Comparison of ENCODE assay signal across 12 cellular contexts in the genomic region with DNA sequence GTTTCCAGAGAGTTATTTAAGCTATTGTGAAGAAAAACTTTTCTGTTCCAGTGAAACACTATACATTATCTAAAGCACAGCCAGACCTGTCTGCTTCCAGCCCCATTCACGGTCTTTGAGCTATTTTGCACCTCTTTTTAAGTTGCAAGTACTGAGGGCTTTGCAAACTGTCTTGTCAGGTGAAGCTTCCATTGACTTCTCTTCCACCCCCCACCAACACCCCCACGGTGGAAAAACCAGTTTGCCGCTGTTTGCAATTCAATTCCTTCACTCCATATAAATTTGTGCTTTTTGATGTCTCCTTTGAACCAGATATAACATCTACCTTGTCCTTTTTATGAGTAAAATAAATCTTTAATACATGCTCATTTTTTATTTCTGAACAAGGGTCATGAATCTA. TPM values are rescaled to one million over a fixed set of nuclear protein-coding genes. Genes with fewer than 3 reads are reported as not detected.
DNase-seq lines count a peak whose midpoint lies in the region; ATAC-seq and TF ChIP-seq lines count a peak whose summit lies in the region.
"Had no signal": no experiment of that assay in that cellular context is flagged by ENCODE, and none has a peak within 500 bp of the region (broad histone marks: within the 10 kb centered on the region; RNA-seq: fewer than 3 reads in every experiment).

No MANE protein-coding gene starts in this region.

- peak overlapping the region; percentile 49 to 79 (median 68) for H3K4me3 Mint-ChIP-seq in CD8-positive, alpha-beta memory T cell
- peak overlapping the region; percentile 89 for H3K4me3 Mint-ChIP-seq in natural killer cell

- H3K4me1 Mint-ChIP-seq in CD8-positive, alpha-beta memory T cell, result peaks cover 5 to 14% (median 10%) of the 10 kb centered on the region in 3 donors
- H3K4me1 Mint-ChIP-seq in natural killer cell, result peaks cover 10 to 14% of the 10 kb centered on the region in 2 donors

- no peak for DNase-seq in CD8-positive, alpha-beta memory T cell
- DNase-seq in colonic mucosa, result no peak
- no peak for DNase-seq in natural killer cell
- DNase-seq in activated effector memory CD4-positive, alpha-beta T cell treated with Interleukin-2 at 50 U/mL for 16 hours, result no peak
- DNase-seq in NCI-H2081 (lab: John Stamatoyannopoulos, UW), result no peak
- DNase-seq: midbrain, NCI-H2227 treated with DMSO at 0.1 percent for 48 hours had no signal

- intact Hi-C loops in colonic mucosa (cut with DNase I), result loop anchor here (5.0 kb wide), 2 partner anchors 51 to 309 kb away; a partner anchor contains a TSS
- intact Hi-C loops in natural killer cell (cut with micrococcal nuclease), result loop anchor here (5.0 kb wide), 3 partner anchors 41 to 164 kb away; no protein-coding TSS in a partner anchor

- H3K4me1 ChIP-seq in CD8-positive, alpha-beta memory T cell (ENCODE audit: insufficient read depth, low read length), result peaks cover 13% of the 10 kb centered on the region
- H3K4me1 ChIP-seq in HUES6 (ENCODE audit: control insufficient read depth, insufficient read depth, low read length) (peaks cover 35% of the 10 kb centered on the region), colonic mucosa (peaks cover 4% of the 10 kb centered on the region)

- H3K27ac ChIP-seq in CD8-positive, alpha-beta memory T cell (ENCODE audit: low read depth, low read length), result no peak overlapping the region
- H3K27ac ChIP-seq in HUES6 (ENCODE audit: low read depth, low read length) (peak overlapping the region; percentile 95), colonic mucosa (peak overlapping the region; percentile 86)

- POLR2A ChIA-PET in CD8-positive, alpha-beta memory T cell (lab: Charles Lee), result no interaction called here

- ATAC-seq in natural killer cell (no peak), HG03432 (IDR thresholded peaks at IDR 0.05; ENCODE audit: unreplicated experiment) (no peak), GM18519 (IDR thresholded peaks at IDR 0.05; ENCODE audit: low FRiP score, unreplicated experiment) (no peak)

- no peak overlapping the region for H3K4me3 ChIP-seq in CD8-positive, alpha-beta memory T cell (ENCODE audit: low read length)
- H3K4me3 ChIP-seq in HUES6 (ENCODE audit: low read depth, low read length) (peak overlapping the region; percentile 70), colonic mucosa (no peak overlapping the region)

- CTCF ChIA-PET in CD8-positive, alpha-beta memory T cell (lab: Charles Lee), result interaction anchor here (1.5 to 2.9 kb wide), 4 partner anchors 14 to 307 kb away, joined by 3 to 9 read pairs (median 8); no protein-coding TSS in a partner anchor

- H3K27ac Mint-ChIP-seq in CD8-positive, alpha-beta memory T cell, result no peak overlapping the region
- H3K27ac Mint-ChIP-seq in natural killer cell, result no peak overlapping the region
- H3K27ac Mint-ChIP-seq: activated naive CD4-positive, alpha-beta T cell treated with anti-CD3 and anti-CD28 coated beads, Interleukin-2, amount 50 U/mL, for 72 hours; CD14-positive monocyte had no signal

- peaks cover 26 to 48% of the 10 kb centered on the region in 2 donors for H3K27me3 Mint-ChIP-seq in CD8-positive, alpha-beta memory T cell
- peaks cover 0 to 17% of the 10 kb centered on the region in 2 donors for H3K27me3 Mint-ChIP-seq in natural killer cell (ENCODE audit: low read depth in 2 of 2)

- peaks cover 0 to 6% (median 0%) of the 10 kb centered on the region in 3 donors for H3K36me3 Mint-ChIP-seq in CD8-positive, alpha-beta memory T cell
- H3K36me3 Mint-ChIP-seq in natural killer cell, result no peaks in the 10 kb centered on the region
- H3K36me3 Mint-ChIP-seq: CD14-positive monocyte had no signal

- H3K27me3 ChIP-seq in CD8-positive, alpha-beta memory T cell (ENCODE audit: insufficient read depth, low read length, poor library complexity, severe bottlenecking), result peaks cover 15% of the 10 kb centered on the region
- H3K27me3 ChIP-seq in HUES6 (ENCODE audit: control insufficient read depth, insufficient read depth, low read length), result no peaks in the 10 kb centered on the region
- H3K27me3 ChIP-seq in colonic mucosa, result no peaks in the 10 kb centered on the region

- TF ChIP-seq CTCF in colonic mucosa (IDR thresholded peaks at IDR 0.05), result no peak
- no peak for TF ChIP-seq CTCF in natural killer cell (IDR thresholded peaks at IDR 0.05)

- H3K36me3 ChIP-seq in CD8-positive, alpha-beta memory T cell (ENCODE audit: insufficient read depth, low read length), result no peaks in the 10 kb centered on the region
- H3K36me3 ChIP-seq in HUES6 (ENCODE audit: control insufficient read depth, insufficient read depth, low read length) (no peaks in the 10 kb centered on the region), colonic mucosa (no peaks in the 10 kb centered on the region)

- H3K9ac ChIP-seq in HUES6 (ENCODE audit: low read length) (peak overlapping the region; percentile 87), colonic mucosa (ENCODE audit: low read depth in 2 of 2, low read length in 2 of 2) (no peak overlapping the region)

- no peaks in the 10 kb centered on the region for H3K9me3 ChIP-seq in CD8-positive, alpha-beta memory T cell (ENCODE audit: low read length)
- H3K9me3 ChIP-seq in HUES6 (ENCODE audit: control insufficient read depth, insufficient read depth, low read depth, low read length) (peaks cover 15% of the 10 kb centered on the region), colonic mucosa (no peaks in the 10 kb centered on the region)

- peaks cover 3 to 15% (median 7%) of the 10 kb centered on the region in 5 donors for H3K9me3 Mint-ChIP-seq in CD8-positive, alpha-beta memory T cell
- peaks cover 0 to 5% of the 10 kb centered on the region in 2 donors for H3K9me3 Mint-ChIP-seq in natural killer cell

RNA-seq across cellular contexts. Expression of a gene that starts 15.7 kb away (rescaled TPM):
- under 1 TPM; 0.13 to 0.16 TPM for total RNA-seq in CD8-positive, alpha-beta memory T cell
- 0.14 TPM for polyA plus RNA-seq in CD8-positive, alpha-beta memory T cell
- total RNA-seq in colonic mucosa (100 to 1,000 TPM; 244 to 258 TPM), natural killer cell (100 to 1,000 TPM in 2 of 3 donors, 10 to 100 TPM in 1; 87.5 to 151 (median 113) TPM)
- polyA plus RNA-seq: CD14-positive monocyte had no signal

RNA-seq across cellular contexts. Expression of a gene that starts 53.0 kb away (rescaled TPM):
- 1,000 to 10,000 TPM; 1,673 to 1,772 TPM for total RNA-seq in CD8-positive, alpha-beta memory T cell
- polyA plus RNA-seq in CD8-positive, alpha-beta memory T cell, result 568 TPM
- 100 to 1,000 TPM; 309 to 534 TPM for total RNA-seq in colonic mucosa
- total RNA-seq in natural killer cell, result 100 to 1,000 TPM; 485 to 540 (median 529) TPM

Comparison
In these comparisons a context has a peak if more than half of its experiments do, and no peak if none do; other contexts are left out.
1. RNA of a gene that starts 15.7 kb away (total RNA-seq): 244 to 258 TPM in colonic mucosa and 87.5 to 151 TPM in natural killer cell; 0.13 to 0.16 TPM in CD8-positive, alpha-beta memory T cell; every median in the first group is over 10 times any median in the second.